ENCODE assay signal across 23 cellular contexts in genomic region chr17:63764701-63765100, GRCh38.
"Had no signal": no experiment of that assay in that cellular context is flagged by ENCODE, and none has a peak within 500 bp of the region (broad histone marks: within the 10 kb centered on the region; RNA-seq: fewer than 3 reads in every experiment).

No MANE protein-coding gene starts in this region.

- H3K27me3 ChIP-seq: brain microvascular endothelial cell, dorsolateral prefrontal cortex, gastroesophageal sphincter, heart right ventricle had no signal

- ATAC-seq: activated T-cell treated with anti-CD3 and anti-CD28 coated beads, Interleukin-2, amount 50 U/mL, for 4 hours; activated T-helper 17 cell treated with anti-CD3 and anti-CD28 coated beads, Interleukin-2, amount 50 U/mL, for 72 hours; esophagus mucosa; gastroesophageal sphincter; heart right ventricle had no signal

- DNase-seq: activated CD4-positive, alpha-beta T cell treated with anti-CD3 and anti-CD28 coated beads for 48 hours; activated CD4-positive, alpha-beta T cell treated with anti-CD3 and anti-CD28 coated beads, Interleukin-2, amount 50 U/mL, for 1 hour; activated CD4-positive, alpha-beta T cell treated with anti-CD3 and anti-CD28 coated beads, Interleukin-2, amount 50 U/mL, for 48 hours; activated CD4-positive, CD25-positive, alpha-beta regulatory T cell; activated CD4-positive, CD25-positive, alpha-beta regulatory T cell treated with anti-CD3 and anti-CD28 coated beads, Interleukin-2, amount 50 U/mL, for 72 hours; activated CD8-positive, alpha-beta memory T cell treated with anti-CD3 and anti-CD28 coated beads, Interleukin-2, amount 50 U/mL, for 48 hours; activated effector memory CD4-positive, alpha-beta T cell treated with Interleukin-2 at 50 U/mL for 16 hours; activated gamma-delta T cell treated with Interleukin-2 at 50 U/mL for 16 hours; activated naive CD4-positive, alpha-beta T cell treated with anti-CD3 and anti-CD28 coated beads, Interleukin-2, amount 50 U/mL, for 16 hours; activated naive CD4-positive, alpha-beta T cell treated with Interleukin-2 at 50 U/mL for 16 hours; activated T-cell treated with anti-CD3 and anti-CD28 coated beads for 4 hours; activated T-cell treated with anti-CD3 and anti-CD28 coated beads, Interleukin-2, amount 50 U/mL, for 4 hours; amniotic stem cell; brain microvascular endothelial cell; dorsolateral prefrontal cortex; effector memory CD4-positive, alpha-beta T cell; endodermal cell; foreskin melanocyte; heart right ventricle had no signal

- H3K27ac ChIP-seq: brain microvascular endothelial cell, coronary artery, gastroesophageal sphincter, heart right ventricle had no signal

- H3K4me3 ChIP-seq: coronary artery, dorsolateral prefrontal cortex, gastroesophageal sphincter, heart right ventricle had no signal

- H3K9me3 ChIP-seq: gastroesophageal sphincter, heart right ventricle had no signal
